Comparison of ENCODE assay signal across 18 cellular contexts in genomic region chr1:194297999-194298598, GRCh38.
A peak's percentile ranks its signal among the peaks of the same experiment; 100 is the strongest.
DNase-seq lines count a peak whose midpoint lies in the region; ATAC-seq lines count a peak whose summit lies in the region.
"Had no signal": no experiment of that assay in that cellular context is flagged by ENCODE, and none has a peak within 500 bp of the region (broad histone marks: within the 10 kb centered on the region; RNA-seq: fewer than 3 reads in every experiment).

No MANE protein-coding gene starts in this region.

- no peak overlapping the region for H3K4me3 Mint-ChIP-seq in activated T-cell treated with anti-CD3 and anti-CD28 coated beads, Interleukin-2, amount 50 U/mL, for 4 hours
- H3K4me3 Mint-ChIP-seq in activated naive CD8-positive, alpha-beta T cell treated with anti-CD3 and anti-CD28 coated beads for 36 hours, result no peak overlapping the region

- H3K9me3 Mint-ChIP-seq in activated T-cell treated with anti-CD3 and anti-CD28 coated beads, Interleukin-2, amount 50 U/mL, for 4 hours, result no peaks in the 10 kb centered on the region
- H3K9me3 Mint-ChIP-seq in activated naive CD8-positive, alpha-beta T cell treated with anti-CD3 and anti-CD28 coated beads for 36 hours, result no peaks in the 10 kb centered on the region

- H3K27me3 Mint-ChIP-seq in activated T-cell treated with anti-CD3 and anti-CD28 coated beads, Interleukin-2, amount 50 U/mL, for 4 hours (ENCODE audit: low read depth), result no peaks in the 10 kb centered on the region
- H3K27me3 Mint-ChIP-seq in activated naive CD8-positive, alpha-beta T cell treated with anti-CD3 and anti-CD28 coated beads for 36 hours, result no peaks in the 10 kb centered on the region

- ATAC-seq in activated T-cell treated with anti-CD3 and anti-CD28 coated beads, Interleukin-2, amount 50 U/mL, for 4 hours, result peak; percentile 28 to 56
- no peak for ATAC-seq in HG02885 (IDR thresholded peaks at IDR 0.05; ENCODE audit: poor library complexity, unreplicated experiment)
- no peak for ATAC-seq in HG02884 (IDR thresholded peaks at IDR 0.05; ENCODE audit: unreplicated experiment)
- ATAC-seq: gastrocnemius medialis had no signal

- no peak for DNase-seq in activated T-cell treated with anti-CD3 and anti-CD28 coated beads, Interleukin-2, amount 50 U/mL, for 4 hours
- DNase-seq in activated T-cell treated with anti-CD3 and anti-CD28 coated beads for 4 hours (no peak), MV-4-11 (lab: John Stamatoyannopoulos, UW) (peak; percentile 72), skeletal muscle cell (ENCODE audit: low read depth) (peak; percentile 4), LoVo (ENCODE audit: low spot score) (no peak)
- DNase-seq in activated naive CD8-positive, alpha-beta T cell treated with anti-CD3 and anti-CD28 coated beads for 36 hours, result no peak
- DNase-seq: activated CD4-positive, alpha-beta T cell treated with anti-CD3 and anti-CD28 coated beads for 4 hours; EL; gastrocnemius medialis; HCEC 1CT; NCI-H1436 treated with DMSO at 0.1 percent for 48 hours; NCI-H226; nucleus accumbens; SHP77 treated with DMSO at 0.1 percent for 48 hours had no signal

- H3K27ac Mint-ChIP-seq in activated naive CD8-positive, alpha-beta T cell treated with anti-CD3 and anti-CD28 coated beads for 36 hours, result peak overlapping the region; percentile 87

- no peak overlapping the region for H3K4me3 ChIP-seq in skeletal muscle cell (ENCODE audit: low read depth, low read length)
- H3K4me3 ChIP-seq: gastrocnemius medialis, right atrium auricular region, vagina had no signal

- peaks cover 31% of the 10 kb centered on the region for H3K4me1 Mint-ChIP-seq in activated T-cell treated with anti-CD3 and anti-CD28 coated beads, Interleukin-2, amount 50 U/mL, for 4 hours (ENCODE audit: low read depth)
- H3K4me1 Mint-ChIP-seq in activated naive CD8-positive, alpha-beta T cell treated with anti-CD3 and anti-CD28 coated beads for 36 hours, result peaks cover 32% of the 10 kb centered on the region

- no peaks in the 10 kb centered on the region for H3K36me3 Mint-ChIP-seq in activated T-cell treated with anti-CD3 and anti-CD28 coated beads, Interleukin-2, amount 50 U/mL, for 4 hours (ENCODE audit: insufficient read depth)
- peaks cover 2% of the 10 kb centered on the region for H3K36me3 Mint-ChIP-seq in activated naive CD8-positive, alpha-beta T cell treated with anti-CD3 and anti-CD28 coated beads for 36 hours

Comparison
In these comparisons a context has a peak if more than half of its experiments do, and no peak if none do; other contexts are left out.
1. ATAC-seq: peak in activated T-cell treated with anti-CD3 and anti-CD28 coated beads, Interleukin-2, amount 50 U/mL, for 4 hours (2 of 2); none in HG02885 (single experiment) and HG02884 (single experiment).
2. DNase-seq: peak in MV-4-11 (single experiment) and skeletal muscle cell (single experiment); none in activated T-cell treated with anti-CD3 and anti-CD28 coated beads, Interleukin-2, amount 50 U/mL, for 4 hours (single experiment), activated T-cell treated with anti-CD3 and anti-CD28 coated beads for 4 hours (single experiment), activated naive CD8-positive, alpha-beta T cell treated with anti-CD3 and anti-CD28 coated beads for 36 hours (single experiment) and LoVo (single experiment).